Comparison of ENCODE assay signal across 9 cellular contexts in genomic region chr4:40722576-40723161, GRCh38. TPM values are rescaled to one million over a fixed set of nuclear protein-coding genes. Genes with fewer than 3 reads are reported as not detected.
A peak's percentile ranks its signal among the peaks of the same experiment; 100 is the strongest.
DNase-seq lines count a peak whose midpoint lies in the region; ATAC-seq, FAIRE-seq and TF ChIP-seq lines count a peak whose summit lies in the region.
"Had no signal": no experiment of that assay in that cellular context is flagged by ENCODE, and none has a peak within 500 bp of the region (broad histone marks: within the 10 kb centered on the region; RNA-seq: fewer than 3 reads in every experiment).

No MANE protein-coding gene starts in this region.

- no peaks in the 10 kb centered on the region for H3K9me1 ChIP-seq in keratinocyte (ENCODE audit: control insufficient read depth, extremely low read depth, insufficient read depth, low read length)

- no peaks in the 10 kb centered on the region for H3K9me3 ChIP-seq in OCI-LY1 (ENCODE audit: low read length)
- no peaks in the 10 kb centered on the region for H3K9me3 ChIP-seq in keratinocyte (ENCODE audit: control insufficient read depth, low read depth, low read length)
- H3K9me3 ChIP-seq in smooth muscle cell (replicated peaks; ENCODE audit: low read depth): no peaks in the 10 kb centered on the region

- H3F3A ChIP-seq in OCI-LY1 (ENCODE audit: insufficient read depth, low read length): no peaks in the 10 kb centered on the region
- H3F3A ChIP-seq in smooth muscle cell (ENCODE audit: low read depth): no peaks in the 10 kb centered on the region

- no peaks in the 10 kb centered on the region for H4K20me1 ChIP-seq in OCI-LY1 (ENCODE audit: insufficient read depth, low read length)
- H4K20me1 ChIP-seq in keratinocyte (ENCODE audit: control insufficient read depth, extremely low read depth, insufficient read depth, low read length): no peaks in the 10 kb centered on the region
- no peaks in the 10 kb centered on the region for H4K20me1 ChIP-seq in smooth muscle cell (ENCODE audit: low read depth)

- H3K27me3 ChIP-seq in OCI-LY1 (ENCODE audit: insufficient read depth, low read length): no peaks in the 10 kb centered on the region
- H3K27me3 ChIP-seq in keratinocyte (ENCODE audit: control insufficient read depth, extremely low read depth, insufficient read depth, low read length): no peaks in the 10 kb centered on the region
- no peaks in the 10 kb centered on the region for H3K27me3 ChIP-seq in smooth muscle cell (ENCODE audit: low read depth)

- 76% methylated on average over 5 of the region's 5 CpGs for WGBS in smooth muscle cell (ENCODE audit: low lambda C conversion rate)

- DNase-seq in keratinocyte (ENCODE audit: low read depth, low spot score): no peak
- no peak for DNase-seq in NCI-H2196 treated with DMSO at 0.1 percent for 48 hours (lab: John Stamatoyannopoulos, UW; ENCODE audit: unreplicated experiment)
- DNase-seq in frontal cortex (ENCODE audit: low spot score in 2 of 2): no peak
- no peak for DNase-seq in dedifferentiated amniotic fluid mesenchymal stem cell (ENCODE audit: extremely low spot score)
- DNase-seq in smooth muscle cell (lab: John Stamatoyannopoulos, UW; ENCODE audit: unreplicated experiment): no peak

- H2AFZ ChIP-seq in OCI-LY1 (ENCODE audit: low read length) (0 out of 2 replicates have a peak overlapping the region, but pooled peaks have one; percentile 46), keratinocyte (ENCODE audit: control insufficient read depth, low read length) (peak overlapping the region; percentile 8), smooth muscle cell (ENCODE audit: low read depth) (no peak overlapping the region)

- H3K4me2 ChIP-seq in OCI-LY1 (ENCODE audit: low read length): peak overlapping the region; percentile 27
- H3K4me2 ChIP-seq in keratinocyte (ENCODE audit: control insufficient read depth, extremely low read depth, insufficient read depth, low read depth, low read length): no peak overlapping the region
- no peak overlapping the region for H3K4me2 ChIP-seq in smooth muscle cell

- dilution Hi-C loops in keratinocyte (cut with MboI; ENCODE audit: extremely low pct_ligation_motif_present, low sequenced_read_pairs): no loop called here

- H3K4me1 ChIP-seq in OCI-LY1 (ENCODE audit: insufficient read depth, low read length, severe bottlenecking): peaks cover 9% of the 10 kb centered on the region
- no peaks in the 10 kb centered on the region for H3K4me1 ChIP-seq in keratinocyte (ENCODE audit: control insufficient read depth, extremely low read depth, insufficient read depth, low read length)
- H3K4me1 ChIP-seq in smooth muscle cell (ENCODE audit: low read depth): peaks cover 20% of the 10 kb centered on the region

- FAIRE-seq in keratinocyte (lab: Jason Lieb, UNC): no peak
- FAIRE-seq in frontal cortex (lab: Jason Lieb, UNC): no peak

- H3K4me3 ChIP-seq in OCI-LY1 (ENCODE audit: low read depth, low read length, poor library complexity, severe bottlenecking) (no peak overlapping the region), keratinocyte (ENCODE audit: control insufficient read depth in 2 of 3, extremely low read depth in 1 of 3, insufficient read depth in 2 of 3, low read depth in 1 of 3, low read length in 3 of 3) (no peak overlapping the region), smooth muscle cell (no peak overlapping the region)

- TF ChIP-seq CTCF in OCI-LY1 (IDR thresholded peaks at IDR 0.05; ENCODE audit: low read length) (no peak), keratinocyte (optimal IDR thresholded peaks at IDR 0.05 in 1 of 3, IDR thresholded peaks at IDR 0.05 in 1 of 3, conservative IDR thresholded peaks at IDR 0.05 in 1 of 3; ENCODE audit: extremely low read depth in 1 of 3, insufficient read depth in 2 of 3, low read length in 3 of 3) (no peak), smooth muscle cell (IDR thresholded peaks at IDR 0.05; ENCODE audit: borderline replicate concordance, insufficient read depth, poor library complexity, severe bottlenecking) (no peak)

- H3K9me2 ChIP-seq in OCI-LY1 (ENCODE audit: low read depth, low read length): no peaks in the 10 kb centered on the region

- H3K9ac ChIP-seq in OCI-LY1 (ENCODE audit: low read length): no peak overlapping the region
- H3K9ac ChIP-seq in keratinocyte (ENCODE audit: control insufficient read depth, extremely low read depth, insufficient read depth, low read length): no peak overlapping the region
- H3K9ac ChIP-seq in smooth muscle cell (ENCODE audit: low read depth): no peak overlapping the region

- H3K79me2 ChIP-seq in OCI-LY1 (ENCODE audit: insufficient read depth, low read length): no peaks in the 10 kb centered on the region
- no peaks in the 10 kb centered on the region for H3K79me2 ChIP-seq in keratinocyte (ENCODE audit: control insufficient read depth, insufficient read depth, low read length)
- no peaks in the 10 kb centered on the region for H3K79me2 ChIP-seq in smooth muscle cell (ENCODE audit: low read depth)

- H3K36me3 ChIP-seq in OCI-LY1 (ENCODE audit: insufficient read depth, low read length) (no peaks in the 10 kb centered on the region), keratinocyte (ENCODE audit: control insufficient read depth in 2 of 2, extremely low read depth in 1 of 2, insufficient read depth in 2 of 2, low read length in 2 of 2) (no peaks in the 10 kb centered on the region), smooth muscle cell (ENCODE audit: low read depth) (no peaks in the 10 kb centered on the region)

- H3K27ac ChIP-seq in OCI-LY1 (ENCODE audit: low read depth, low read length, poor library complexity, severe bottlenecking) (no peak overlapping the region), keratinocyte (ENCODE audit: control insufficient read depth, insufficient read depth, low read length) (no peak overlapping the region), smooth muscle cell (ENCODE audit: low read depth) (no peak overlapping the region)

- ATAC-seq in GM18502 (IDR thresholded peaks at IDR 0.05; ENCODE audit: poor library complexity, unreplicated experiment): peak; percentile 84
- ATAC-seq in HG02571 (IDR thresholded peaks at IDR 0.05; ENCODE audit: unreplicated experiment): peak; percentile 60

RNA-seq across cellular contexts. Expression of gene NSUN7, which starts 27.1 kb away (rescaled TPM):
- polyA plus RNA-seq in keratinocyte: 0.03 to 0.05 TPM in 2 of 3 replicates, not detected in the other
- polyA plus RNA-seq in keratinocyte (2011; ENCODE audit: low read depth): not detected
- polyA plus RNA-seq in keratinocyte (2011; cell fraction: cytosol; rRNA removed): not detected in 2 replicates
- not detected in 2 replicates for polyA plus RNA-seq in keratinocyte (2011; cell fraction: nucleus; rRNA removed)
- polyA plus RNA-seq in keratinocyte (2012; ENCODE audit: low replicate concordance): 0.05 and 0.06 TPM in 2 replicates
- polyA minus RNA-seq in keratinocyte: not detected in 3 replicates
- polyA minus RNA-seq in keratinocyte (2011; cell fraction: cytosol; rRNA and poly(A)+ RNA removed): not detected
- polyA minus RNA-seq in keratinocyte (2011; cell fraction: nucleus; rRNA and poly(A)+ RNA removed): not detected in 2 replicates
- total RNA-seq in frontal cortex: 11.0 TPM
- 2.3 and 2.5 TPM in 2 replicates for total RNA-seq in smooth muscle cell
- polyA plus RNA-seq in smooth muscle cell: 1.8 and 3.0 TPM in 2 replicates
- total RNA-seq: HT1080 had no signal
